Comparison of ENCODE assay signal across 8 cellular contexts in the genomic region with DNA sequence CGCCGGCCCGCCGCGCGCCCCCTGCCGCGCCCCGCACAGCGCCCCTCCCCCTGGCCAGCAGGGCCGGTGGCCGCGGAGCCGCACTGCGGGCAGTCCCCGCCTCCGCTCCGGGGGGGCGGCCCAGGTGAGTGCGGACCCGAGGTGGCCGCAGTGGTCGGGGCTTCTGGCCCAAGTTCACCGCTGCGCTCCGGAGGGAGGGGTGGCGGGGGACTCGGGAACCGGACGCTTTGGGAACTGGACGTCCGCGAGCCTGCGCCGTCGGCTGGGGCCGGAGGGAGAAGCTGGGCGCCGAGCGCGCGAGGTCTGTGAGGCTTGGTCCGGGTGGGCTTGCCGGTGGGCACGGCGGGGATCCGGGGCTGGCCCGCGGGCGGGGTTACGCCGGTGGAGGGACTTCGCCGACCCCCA. TPM values are rescaled to one million over a fixed set of nuclear protein-coding genes. Genes with fewer than 3 reads are reported as not detected.
DNase-seq lines count a peak whose midpoint lies in the region; ATAC-seq lines count a peak whose summit lies in the region.

No MANE protein-coding gene starts in this region.

- DNase-seq in activated CD4-positive, alpha-beta T cell treated with anti-CD3 and anti-CD28 coated beads for 36 hours = peak; percentile 25
- no peak for DNase-seq in activated CD4-positive, alpha-beta T cell treated with anti-CD3 and anti-CD28 coated beads, Interleukin-2, amount 50 U/mL, for 4 hours
- DNase-seq in activated CD8-positive, alpha-beta T cell treated with anti-CD3 and anti-CD28 coated beads, Interleukin-2, amount 10 ng/mL, durations not matched to agents 7 days and 5 days = no peak
- DNase-seq in stimulated activated naive CD8-positive, alpha-beta T cell treated with anti-CD3 and anti-CD28 coated beads, Interleukin-15, Interleukin-2, amounts not matched to agents 100 U/mL and 50 U/mL, for 24 hours = peak; percentile 25
- no peak for DNase-seq in NCI-H2029 (lab: John Stamatoyannopoulos, UW)
- DNase-seq in MV-4-11 (lab: John Stamatoyannopoulos, UW) = no peak

- H3K36me3 ChIP-seq in iPS-18a (ENCODE audit: control insufficient read depth, low read depth, low read length) = no peaks in the 10 kb centered on the region

- H3K4me1 ChIP-seq in iPS-18a (ENCODE audit: control insufficient read depth, low read depth, low read length) = peaks cover 13% of the 10 kb centered on the region

- CTCF ChIA-PET in activated CD4-positive, alpha-beta T cell treated with anti-CD3 and anti-CD28 coated beads for 36 hours (lab: Charles Lee) = interaction anchor here (1.2 kb wide), 1 partner anchor 159 kb away, joined by 3 read pairs; no protein-coding TSS in a partner anchor
- CTCF ChIA-PET in activated CD8-positive, alpha-beta T cell treated with anti-CD3 and anti-CD28 coated beads, Interleukin-2, amount 10 ng/mL, durations not matched to agents 7 days and 5 days (lab: Charles Lee) = interaction anchor here (1.2 to 3.2 kb wide), 5 partner anchors 48 to 346 kb away, joined by 3 to 14 read pairs (median 5); no protein-coding TSS in a partner anchor

- peaks cover 15% of the 10 kb centered on the region for H3K27me3 Mint-ChIP-seq in activated CD4-positive, alpha-beta T cell treated with anti-CD3 and anti-CD28 coated beads for 36 hours
- H3K27me3 Mint-ChIP-seq in activated CD8-positive, alpha-beta T cell treated with anti-CD3 and anti-CD28 coated beads, Interleukin-2, amount 10 ng/mL, durations not matched to agents 7 days and 5 days (ENCODE audit: low read depth) = peaks cover 27% of the 10 kb centered on the region

- H3K9me3 ChIP-seq in iPS-18a (ENCODE audit: control insufficient read depth, low read depth, low read length) = no peaks in the 10 kb centered on the region

- H3K4me3 Mint-ChIP-seq in activated CD4-positive, alpha-beta T cell treated with anti-CD3 and anti-CD28 coated beads for 36 hours = peak overlapping the region; percentile 63
- peak overlapping the region; percentile 66 for H3K4me3 Mint-ChIP-seq in activated CD8-positive, alpha-beta T cell treated with anti-CD3 and anti-CD28 coated beads, Interleukin-2, amount 10 ng/mL, durations not matched to agents 7 days and 5 days

- POLR2A ChIA-PET in activated CD4-positive, alpha-beta T cell treated with anti-CD3 and anti-CD28 coated beads for 36 hours (lab: Charles Lee) = interaction anchor here (1.0 kb wide), 1 partner anchor 60 kb away, joined by 3 read pairs; no protein-coding TSS in a partner anchor
- POLR2A ChIA-PET in activated CD8-positive, alpha-beta T cell treated with anti-CD3 and anti-CD28 coated beads, Interleukin-2, amount 10 ng/mL, durations not matched to agents 7 days and 5 days (lab: Charles Lee) = no interaction called here

- H3K9me3 Mint-ChIP-seq in activated CD4-positive, alpha-beta T cell treated with anti-CD3 and anti-CD28 coated beads for 36 hours (ENCODE audit: low read depth) = no peaks in the 10 kb centered on the region
- no peaks in the 10 kb centered on the region for H3K9me3 Mint-ChIP-seq in activated CD8-positive, alpha-beta T cell treated with anti-CD3 and anti-CD28 coated beads, Interleukin-2, amount 10 ng/mL, durations not matched to agents 7 days and 5 days (ENCODE audit: insufficient read depth)

- no peak for ATAC-seq in activated CD4-positive, alpha-beta T cell treated with anti-CD3 and anti-CD28 coated beads for 36 hours
- ATAC-seq in activated CD8-positive, alpha-beta T cell treated with anti-CD3 and anti-CD28 coated beads, Interleukin-2, amount 10 ng/mL, durations not matched to agents 7 days and 5 days = peak; percentile 17
- ATAC-seq in stimulated activated naive CD8-positive, alpha-beta T cell treated with anti-CD3 and anti-CD28 coated beads, Interleukin-15, Interleukin-2, amounts not matched to agents 100 U/mL and 50 U/mL, for 24 hours = peak; percentile 1
- ATAC-seq in HG02759 (IDR thresholded peaks at IDR 0.05; ENCODE audit: unreplicated experiment) = no peak

- intact Hi-C loops in activated CD4-positive, alpha-beta T cell treated with anti-CD3 and anti-CD28 coated beads for 36 hours (cut with DNase I, micrococcal nuclease) = loop anchor here (1.0 to 10.0 kb wide), 14 partner anchors 47 to 509 kb away; a partner anchor contains a TSS

- H3K36me3 Mint-ChIP-seq in activated CD4-positive, alpha-beta T cell treated with anti-CD3 and anti-CD28 coated beads for 36 hours (ENCODE audit: low read depth) = no peaks in the 10 kb centered on the region
- H3K36me3 Mint-ChIP-seq in activated CD8-positive, alpha-beta T cell treated with anti-CD3 and anti-CD28 coated beads, Interleukin-2, amount 10 ng/mL, durations not matched to agents 7 days and 5 days (ENCODE audit: low read depth) = no peaks in the 10 kb centered on the region

- H3K9ac ChIP-seq in iPS-18a (ENCODE audit: low read length) = no peak overlapping the region

- H3K27ac ChIP-seq in iPS-18a (ENCODE audit: low read length) = no peak overlapping the region

- peak overlapping the region; percentile 65 for H3K4me3 ChIP-seq in iPS-18a (ENCODE audit: low read length)

- H3K27ac Mint-ChIP-seq in activated CD4-positive, alpha-beta T cell treated with anti-CD3 and anti-CD28 coated beads for 36 hours = no peak overlapping the region
- H3K27ac Mint-ChIP-seq in activated CD8-positive, alpha-beta T cell treated with anti-CD3 and anti-CD28 coated beads, Interleukin-2, amount 10 ng/mL, durations not matched to agents 7 days and 5 days = no peak overlapping the region

- H3K4me1 Mint-ChIP-seq in activated CD4-positive, alpha-beta T cell treated with anti-CD3 and anti-CD28 coated beads for 36 hours = peaks cover 38% of the 10 kb centered on the region
- peaks cover 48% of the 10 kb centered on the region for H3K4me1 Mint-ChIP-seq in activated CD8-positive, alpha-beta T cell treated with anti-CD3 and anti-CD28 coated beads, Interleukin-2, amount 10 ng/mL, durations not matched to agents 7 days and 5 days (ENCODE audit: low read depth)

- H3K27me3 ChIP-seq in iPS-18a (ENCODE audit: control insufficient read depth, insufficient read depth, low read length) = peaks cover 58% of the 10 kb centered on the region

RNA-seq across cellular contexts. Expression of a gene that starts 0.6 kb away (rescaled TPM):
- 10 to 100 TPM; 29.3 to 32.2 TPM for total RNA-seq in activated CD4-positive, alpha-beta T cell treated with anti-CD3 and anti-CD28 coated beads for 36 hours
- total RNA-seq in activated CD8-positive, alpha-beta T cell treated with anti-CD3 and anti-CD28 coated beads, Interleukin-2, amount 10 ng/mL, durations not matched to agents 7 days and 5 days = 10 to 100 TPM; 34.3 to 35.7 TPM

Comparison
In these comparisons a context has a peak if more than half of its experiments do, and no peak if none do; other contexts are left out.
1. DNase-seq: peak in activated CD4-positive, alpha-beta T cell treated with anti-CD3 and anti-CD28 coated beads for 36 hours (single experiment) and stimulated activated naive CD8-positive, alpha-beta T cell treated with anti-CD3 and anti-CD28 coated beads, Interleukin-15, Interleukin-2, amounts not matched to agents 100 U/mL and 50 U/mL, for 24 hours (single experiment); none in activated CD4-positive, alpha-beta T cell treated with anti-CD3 and anti-CD28 coated beads, Interleukin-2, amount 50 U/mL, for 4 hours (0 of 2), activated CD8-positive, alpha-beta T cell treated with anti-CD3 and anti-CD28 coated beads, Interleukin-2, amount 10 ng/mL, durations not matched to agents 7 days and 5 days (single experiment), NCI-H2029 (single experiment) and MV-4-11 (single experiment).
2. ATAC-seq: peak in activated CD8-positive, alpha-beta T cell treated with anti-CD3 and anti-CD28 coated beads, Interleukin-2, amount 10 ng/mL, durations not matched to agents 7 days and 5 days (single experiment) and stimulated activated naive CD8-positive, alpha-beta T cell treated with anti-CD3 and anti-CD28 coated beads, Interleukin-15, Interleukin-2, amounts not matched to agents 100 U/mL and 50 U/mL, for 24 hours (single experiment); none in activated CD4-positive, alpha-beta T cell treated with anti-CD3 and anti-CD28 coated beads for 36 hours (single experiment) and HG02759 (single experiment).